Comparison of ENCODE assay signal across 8 cellular contexts in genomic region chr17:36592316-36592710, GRCh38. TPM values are rescaled to one million over a fixed set of nuclear protein-coding genes. Genes with fewer than 3 reads are reported as not detected.
DNase-seq lines count a peak whose midpoint lies in the region; ATAC-seq, FAIRE-seq and TF ChIP-seq lines count a peak whose summit lies in the region.

No MANE protein-coding gene starts in this region.

- no peak for TF ChIP-seq POLR2A in GM12891 (IDR thresholded peaks at IDR 0.05; ENCODE audit: low read depth, low read length)

- FAIRE-seq in GM12891 (lab: Jason Lieb, UNC): no peak

- TF ChIP-seq CTCF in C4-2B (conservative IDR thresholded peaks at IDR 0.05) (no peak), VCaP (conservative IDR thresholded peaks at IDR 0.05) (no peak), fibroblast of pulmonary artery (IDR thresholded peaks at IDR 0.05; ENCODE audit: low read length, missing control alignments) (no peak), omental fat pad (IDR thresholded peaks at IDR 0.05) (no peak)

- DNase-seq in fibroblast of pulmonary artery (ENCODE audit: low read depth) (no peak), omental fat pad (ENCODE audit: low spot score) (no peak), NCI-H1694 treated with DMSO at 0.1 percent for 48 hours (lab: John Stamatoyannopoulos, UW) (no peak), GM12891 (ENCODE audit: insufficient read length, low spot score) (no peak)

- H3K27ac ChIP-seq in C4-2B (peak overlapping the region; percentile 87), VCaP (peak overlapping the region; percentile 82)

- peak; percentile 10 for ATAC-seq in HG02571 (IDR thresholded peaks at IDR 0.05; ENCODE audit: unreplicated experiment)
- ATAC-seq in omental fat pad (ENCODE audit: low FRiP score): peak; percentile 67
- no peak for ATAC-seq in GM18517 (IDR thresholded peaks at IDR 0.05; ENCODE audit: unreplicated experiment)

- H3K4me3 ChIP-seq in fibroblast of pulmonary artery (replicated peaks; ENCODE audit: low read depth, low read length): peak overlapping the region; percentile 56

TF ChIP-seq in GM12891, 5 proteins besides CTCF, POLR2A, EP300 and RAD21:
- TF ChIP-seq POLR2AphosphoS5 (IDR thresholded peaks at IDR 0.05; ENCODE audit: low read depth, low read length): no peak
- no peak for TF ChIP-seq TAF1 (IDR thresholded peaks at IDR 0.05; ENCODE audit: low read depth, low read length)
- no peak for TF ChIP-seq POU2F2 (IDR thresholded peaks at IDR 0.05; ENCODE audit: low read depth, low read length)
- TF ChIP-seq SPI1 (IDR thresholded peaks at IDR 0.05; ENCODE audit: low read depth, low read length): no peak
- no peak for TF ChIP-seq PAX5 (IDR thresholded peaks at IDR 0.05; ENCODE audit: insufficient read depth, low read length, severe bottlenecking)

RNA-seq across cellular contexts. Expression of gene DHRS11, which starts 0.6 kb away (rescaled TPM):
- 10 to 100 TPM in 2 of 4 donors, 1 to 10 TPM in 2; 5.6 to 19.8 (median 11.1) TPM for total RNA-seq in omental fat pad
- polyA plus RNA-seq in GM12891 (2012; ENCODE audit: low read depth, missing spikeins): 8.9 TPM

RNA-seq across cellular contexts. Expression of gene MRM1, which starts 9.1 kb away (rescaled TPM):
- total RNA-seq in omental fat pad: 1 to 10 TPM; 5.3 to 8.2 (median 5.6) TPM
- 6.4 TPM for polyA plus RNA-seq in GM12891 (2012; ENCODE audit: low read depth, missing spikeins)

RNA-seq across cellular contexts. Expression of gene GGNBP2, which starts 47.6 kb away (rescaled TPM):
- 10 to 100 TPM; 54.3 to 80.9 (median 63.1) TPM for total RNA-seq in omental fat pad
- 35.0 TPM for polyA plus RNA-seq in GM12891 (2012; ENCODE audit: low read depth, missing spikeins)

RNA-seq across cellular contexts. Expression of gene PIGW, which starts 57.5 kb away (rescaled TPM):
- total RNA-seq in omental fat pad: 10 to 100 TPM in 1 of 4 donors, 1 to 10 TPM in 3; 3.8 to 15.3 (median 7.2) TPM
- 7.1 TPM for polyA plus RNA-seq in GM12891 (2012; ENCODE audit: low read depth, missing spikeins)

RNA-seq across cellular contexts. Expression of gene MYO19, which starts 57.6 kb away (rescaled TPM):
- total RNA-seq in omental fat pad: 100 to 1,000 TPM in 1 of 4 donors, 10 to 100 TPM in 3; 25.6 to 103 (median 39.6) TPM
- polyA plus RNA-seq in GM12891 (2012; ENCODE audit: low read depth, missing spikeins): 22.0 TPM
